In genomic region chr12:115873416-115874082, GRCh38 we compare ENCODE assay signal across 18 cellular contexts.
DNase-seq lines count a peak whose midpoint lies in the region; ATAC-seq, FAIRE-seq and TF ChIP-seq lines count a peak whose summit lies in the region.
"Had no signal": no experiment of that assay in that cellular context is flagged by ENCODE, and none has a peak within 500 bp of the region (broad histone marks: within the 10 kb centered on the region; RNA-seq: fewer than 3 reads in every experiment).

No MANE protein-coding gene starts in this region.

- DNase-seq in DMS153 (lab: John Stamatoyannopoulos, UW) (peak; percentile 97), PC-9 (no peak), left colon (no peak), small intestine (no peak), H4 (ENCODE audit: low spot score) (no peak)
- DNase-seq in stimulated activated CD4-positive, alpha-beta T cell treated with anti-CD3 and anti-CD28 coated beads, Interleukin-12 subunit alpha, Interleukin-12 subunit beta, amount 100 ng/mL, for 4 hours = no peak
- DNase-seq: activated CD4-positive, CD25-positive, alpha-beta regulatory T cell; activated CD8-positive, alpha-beta memory T cell treated with anti-CD3 and anti-CD28 coated beads, Interleukin-2, amount 10 ng/mL, durations not matched to agents 7 days and 5 days; activated effector memory CD4-positive, alpha-beta T cell treated with Interleukin-2 at 50 U/mL for 16 hours; gastrocnemius medialis; GM23248; naive thymus-derived CD8-positive, alpha-beta T cell; NCI-H1930; stimulated activated naive CD8-positive, alpha-beta T cell treated with anti-CD3 and anti-CD28 coated beads, Interleukin-15, amount 100 ng/mL, for 72 hours; T-helper 1 cell had no signal

- 0 out of 2 replicates have a peak, but pooled peaks cover 3% of the 10 kb centered on the region for H3K9me2 ChIP-seq in PC-9 (ENCODE audit: insufficient read depth)

- H3F3A ChIP-seq in PC-9 (ENCODE audit: insufficient read depth, low read depth) = peaks cover 23% of the 10 kb centered on the region

- H3K36me3 ChIP-seq in HUES6 (ENCODE audit: control insufficient read depth, insufficient read depth, low read length) (no peaks in the 10 kb centered on the region), PC-9 (ENCODE audit: low read depth) (no peaks in the 10 kb centered on the region), small intestine (ENCODE audit: control insufficient read depth in 2 of 2, insufficient read depth in 2 of 2, low read length in 2 of 2) (no peaks in the 10 kb centered on the region)
- H3K36me3 ChIP-seq: gastrocnemius medialis had no signal

- no peak for FAIRE-seq in small intestine (lab: Jason Lieb, UNC)

- WGBS in small intestine, 3 donors = 60 to 72% (median 69%) methylated on average over 4 of the region's 4 CpGs

- CTCF ChIA-PET in PC-9 (lab: Charles Lee) = no interaction called here

- peak; percentile 31 for ATAC-seq in left colon
- no peak for ATAC-seq in HG03354 (IDR thresholded peaks at IDR 0.05; ENCODE audit: poor library complexity, severe bottlenecking, unreplicated experiment)
- ATAC-seq: activated CD8-positive, alpha-beta memory T cell treated with anti-CD3 and anti-CD28 coated beads, Interleukin-2, amount 10 ng/mL, durations not matched to agents 7 days and 5 days; gastrocnemius medialis; naive thymus-derived CD8-positive, alpha-beta T cell; Right ventricle myocardium inferior; stimulated activated naive CD8-positive, alpha-beta T cell treated with anti-CD3 and anti-CD28 coated beads, Interleukin-15, amount 100 ng/mL, for 72 hours had no signal

- POLR2A ChIA-PET in PC-9 (lab: Charles Lee; ENCODE audit: unreplicated experiment) = no interaction called here

- H3K4me3 ChIP-seq in HUES6 (ENCODE audit: low read depth, low read length) (peak overlapping the region; percentile 29), PC-9 (peak overlapping the region; percentile 12; the same call in 1 of the 2 replicates), small intestine (ENCODE audit: low read depth in 1 of 2, low read length in 2 of 2) (no peak overlapping the region)
- H3K4me3 ChIP-seq: gastrocnemius medialis, GM23248 had no signal

- H3K9me3 ChIP-seq in HUES6 (ENCODE audit: control insufficient read depth, insufficient read depth, low read depth, low read length) (peaks cover 9% of the 10 kb centered on the region; the same call in 1 of the 2 replicates), PC-9 (ENCODE audit: insufficient read depth, low read depth) (no peaks in the 10 kb centered on the region; the same call in 1 of the 2 replicates), small intestine (ENCODE audit: control insufficient read depth, low read depth) (no peaks in the 10 kb centered on the region)
- H3K9me3 ChIP-seq: gastrocnemius medialis had no signal

- H3K27ac ChIP-seq in HUES6 (ENCODE audit: low read depth, low read length) (peak overlapping the region; percentile 88), PC-9 (peak overlapping the region; percentile 90), small intestine (ENCODE audit: low read depth in 1 of 2, low read length in 1 of 2) (no peak overlapping the region)
- H3K27ac ChIP-seq: gastrocnemius medialis, GM23248 had no signal

- H3K4me1 ChIP-seq in HUES6 (ENCODE audit: control insufficient read depth, insufficient read depth, low read length) (peaks cover 37% of the 10 kb centered on the region), PC-9 (replicated peaks; ENCODE audit: insufficient read depth) (peaks cover 35% of the 10 kb centered on the region), small intestine (ENCODE audit: control insufficient read depth in 2 of 2, insufficient read depth in 1 of 2, low read depth in 1 of 2, low read length in 1 of 2) (no peaks in the 10 kb centered on the region)

- no TSS peak for BruUV-seq in PC-9 (replicated peaks; lab: Mats Ljungman, UMichigan)

- peak overlapping the region; percentile 69 for H3K9ac ChIP-seq in HUES6 (ENCODE audit: low read length)
- H3K9ac ChIP-seq: GM23248 had no signal

- intact Hi-C loops in PC-9 (cut with micrococcal nuclease; ENCODE audit: unreplicated experiment) = no loop called here
- intact Hi-C loops in left colon (cut with DNase I, micrococcal nuclease) = no loop called here

- peak overlapping the region; percentile 46 for H2AFZ ChIP-seq in PC-9
- H2AFZ ChIP-seq: GM23248 had no signal

- no peaks in the 10 kb centered on the region for H3K79me2 ChIP-seq in PC-9 (ENCODE audit: low read depth)

- no peaks in the 10 kb centered on the region for H4K20me1 ChIP-seq in PC-9 (ENCODE audit: insufficient read depth)

- peak overlapping the region; percentile 78 for H3K4me2 ChIP-seq in PC-9

- H3K27me3 ChIP-seq in HUES6 (ENCODE audit: control insufficient read depth, insufficient read depth, low read length) = no peaks in the 10 kb centered on the region
- no peaks in the 10 kb centered on the region for H3K27me3 ChIP-seq in PC-9 (ENCODE audit: insufficient read depth, low read depth)
- H3K27me3 ChIP-seq in small intestine (ENCODE audit: control insufficient read depth in 2 of 2, insufficient read depth in 2 of 2, low read length in 2 of 2) = peaks cover 0 to 2% of the 10 kb centered on the region in 2 donors
- H3K27me3 ChIP-seq: gastrocnemius medialis had no signal

- no peak for TF ChIP-seq CTCF in PC-9 (conservative IDR thresholded peaks at IDR 0.05)

Comparison
In these comparisons a context has a peak if more than half of its experiments do, and no peak if none do; other contexts are left out.
1. H3K27ac ChIP-seq: peak in HUES6 (single experiment) and PC-9 (single experiment); none in small intestine (0 of 2).
2. H3K4me3 ChIP-seq: peak in HUES6 (single experiment) and PC-9 (single experiment); none in small intestine (0 of 2).